1 cellular context compared by ENCODE assay signal in genomic region chr9:137478613-137479314, GRCh38.
TF ChIP-seq lines count a peak whose summit lies in the region.

No MANE protein-coding gene starts in this region.

TF ChIP-seq in PFSK-1, 5 proteins besides CTCF, POLR2A, EP300 and RAD21 (continued from another document):
- TF ChIP-seq TAF1 (IDR thresholded peaks at IDR 0.05; ENCODE audit: borderline replicate concordance, insufficient read depth, low read length) (no peak), FOXP2 (optimal IDR thresholded peaks at IDR 0.05; ENCODE audit: borderline replicate concordance, extremely low read depth, extremely low read length, insufficient read depth) (peak; percentile 41)
